ENCODE assay signal across 17 cellular contexts in the genomic region with DNA sequence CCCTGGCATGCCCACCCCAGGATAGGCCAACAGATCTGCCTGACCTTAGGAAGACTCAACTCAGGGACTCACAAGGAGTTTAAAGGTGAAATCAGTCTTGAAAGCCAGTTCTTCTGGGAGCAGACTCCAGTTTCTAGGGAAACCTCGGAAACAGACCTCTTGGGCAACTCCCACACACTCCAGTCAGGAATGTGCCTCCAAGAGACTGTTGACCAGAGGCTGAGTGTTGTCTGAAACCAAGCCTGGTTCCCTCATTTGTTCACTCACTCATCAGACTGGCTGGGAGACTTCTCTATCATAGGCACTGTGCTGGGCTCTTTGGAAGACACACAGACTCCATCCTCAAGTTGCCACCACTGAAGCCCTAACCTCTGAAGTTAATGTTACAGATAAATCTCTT. TPM values are rescaled to one million over a fixed set of nuclear protein-coding genes. Genes with fewer than 3 reads are reported as not detected.
DNase-seq lines count a peak whose midpoint lies in the region; ATAC-seq, FAIRE-seq and TF ChIP-seq lines count a peak whose summit lies in the region.
"Had no signal": no experiment of that assay in that cellular context is flagged by ENCODE, and none has a peak within 500 bp of the region (broad histone marks: within the 10 kb centered on the region; RNA-seq: fewer than 3 reads in every experiment).

No MANE protein-coding gene starts in this region.

- H3K9me3 ChIP-seq in breast epithelium, result no peaks in the 10 kb centered on the region
- no peaks in the 10 kb centered on the region for H3K9me3 ChIP-seq in astrocyte (ENCODE audit: insufficient read depth, low read depth, low read length)
- no peaks in the 10 kb centered on the region for H3K9me3 ChIP-seq in MM.1S (replicated peaks; ENCODE audit: insufficient read depth, low read length)
- H3K9me3 ChIP-seq: Peyer's patch had no signal

- no peak overlapping the region for H3K4me2 ChIP-seq in astrocyte (ENCODE audit: low read length)
- no peak overlapping the region for H3K4me2 ChIP-seq in MM.1S (ENCODE audit: low read depth, low read length)

- H3K4me1 ChIP-seq in breast epithelium, result no peaks in the 10 kb centered on the region
- H3K4me1 ChIP-seq in astrocyte (ENCODE audit: insufficient read depth, low read length), result no peaks in the 10 kb centered on the region
- peaks cover 10% of the 10 kb centered on the region for H3K4me1 ChIP-seq in MM.1S (ENCODE audit: low read length)
- H3K4me1 ChIP-seq: Peyer's patch had no signal

- H3K9me3 Mint-ChIP-seq in MCF 10A (ENCODE audit: unreplicated experiment) (no peaks in the 10 kb centered on the region), astrocyte (ENCODE audit: unreplicated experiment) (peaks cover 9% of the 10 kb centered on the region)
- H3K9me3 Mint-ChIP-seq: activated naive CD4-positive, alpha-beta T cell treated with anti-CD3 and anti-CD28 coated beads, Interleukin-2, amount 50 U/mL, for 24 hours had no signal

- no peaks in the 10 kb centered on the region for H3K36me3 ChIP-seq in breast epithelium
- no peaks in the 10 kb centered on the region for H3K36me3 ChIP-seq in astrocyte (ENCODE audit: insufficient read depth, low read length)
- H3K36me3 ChIP-seq in MM.1S (replicated peaks; ENCODE audit: insufficient read depth, low read length), result no peaks in the 10 kb centered on the region
- H3K36me3 ChIP-seq: Peyer's patch had no signal

- H3K27me3 ChIP-seq in breast epithelium (no peaks in the 10 kb centered on the region), astrocyte (ENCODE audit: insufficient read depth, low read length) (peaks cover 4% of the 10 kb centered on the region), MM.1S (replicated peaks; ENCODE audit: insufficient read depth, low read length) (no peaks in the 10 kb centered on the region)
- H3K27me3 ChIP-seq: Peyer's patch had no signal

- no peaks in the 10 kb centered on the region for H3K9me2 ChIP-seq in MM.1S (replicated peaks; ENCODE audit: insufficient read depth, low read length)

- no peak for FAIRE-seq in astrocyte (lab: Jason Lieb, UNC)
- FAIRE-seq: GM12878, small intestine had no signal

- H3K9ac ChIP-seq in astrocyte (ENCODE audit: low read length), result no peak overlapping the region
- no peak overlapping the region for H3K9ac ChIP-seq in MM.1S (ENCODE audit: low read length)

- CTCF ChIA-PET in MCF 10A (lab: Yijun Ruan, JAX), result no interaction called here

- no peak for TF ChIP-seq POLR2A in breast epithelium (IDR thresholded peaks at IDR 0.05)

- no peaks in the 10 kb centered on the region for H3F3A ChIP-seq in MM.1S (ENCODE audit: insufficient read depth, low read length)

- no peak overlapping the region for H3K27ac ChIP-seq in breast epithelium
- H3K27ac ChIP-seq in astrocyte (ENCODE audit: low read depth, low read length), result no peak overlapping the region
- no peak overlapping the region for H3K27ac ChIP-seq in MM.1S (ENCODE audit: low read length)
- H3K27ac ChIP-seq: Peyer's patch had no signal

- H3K4me3 ChIP-seq in breast epithelium (no peak overlapping the region), astrocyte (ENCODE audit: insufficient read depth, low read depth, low read length) (no peak overlapping the region), MM.1S (ENCODE audit: low read length) (no peak overlapping the region)
- H3K4me3 ChIP-seq: GM12878, Peyer's patch had no signal

- H3K27me3 Mint-ChIP-seq in MCF 10A (ENCODE audit: insufficient read depth, unreplicated experiment), result no peaks in the 10 kb centered on the region
- peaks cover 11% of the 10 kb centered on the region for H3K27me3 Mint-ChIP-seq in astrocyte (ENCODE audit: low read depth, unreplicated experiment)
- H3K27me3 Mint-ChIP-seq: activated naive CD4-positive, alpha-beta T cell treated with anti-CD3 and anti-CD28 coated beads, Interleukin-2, amount 50 U/mL, for 24 hours had no signal

- TF ChIP-seq CTCF in MCF 10A (IDR thresholded peaks at IDR 0.05; ENCODE audit: unreplicated experiment), result no peak
- TF ChIP-seq CTCF in breast epithelium (IDR thresholded peaks at IDR 0.05), result no peak
- TF ChIP-seq CTCF in astrocyte (IDR thresholded peaks at IDR 0.05; ENCODE audit: insufficient read depth, low read depth, low read length), result no peak
- no peak for TF ChIP-seq CTCF in MM.1S (IDR thresholded peaks at IDR 0.05; ENCODE audit: low read length)

- no peaks in the 10 kb centered on the region for H4K20me1 ChIP-seq in astrocyte (ENCODE audit: insufficient read depth, low read length)
- H4K20me1 ChIP-seq in MM.1S (ENCODE audit: insufficient read depth, low read length), result no peaks in the 10 kb centered on the region

- no peak overlapping the region for H3K27ac Mint-ChIP-seq in MCF 10A (ENCODE audit: low read depth, unreplicated experiment)
- H3K27ac Mint-ChIP-seq in astrocyte (ENCODE audit: unreplicated experiment), result peak overlapping the region; percentile 67
- H3K27ac Mint-ChIP-seq: activated naive CD4-positive, alpha-beta T cell treated with anti-CD3 and anti-CD28 coated beads, Interleukin-2, amount 50 U/mL, for 24 hours had no signal

- POLR2A ChIA-PET in MCF 10A (lab: Yijun Ruan, JAX), result no interaction called here

- intact Hi-C loops in MCF 10A (cut with micrococcal nuclease), result no loop called here
- intact Hi-C loops in breast epithelium (cut with DNase I; ENCODE audit: low total_unique reads), result no loop called here

- H3K4me3 Mint-ChIP-seq in MCF 10A (ENCODE audit: unreplicated experiment) (no peak overlapping the region), astrocyte (ENCODE audit: unreplicated experiment) (no peak overlapping the region)
- H3K4me3 Mint-ChIP-seq: activated naive CD4-positive, alpha-beta T cell treated with anti-CD3 and anti-CD28 coated beads, Interleukin-2, amount 50 U/mL, for 24 hours had no signal

- peak; percentile 40 for DNase-seq in MCF 10A (ENCODE audit: unreplicated experiment)
- no peak for DNase-seq in breast epithelium (ENCODE audit: low spot score in 2 of 2)
- DNase-seq in astrocyte (ENCODE audit: low read depth), result peak; percentile 12
- DNase-seq in islet precursor cell, result peak; percentile 76
- DNase-seq in MM.1S, result no peak
- DNase-seq: ACHN; activated CD4-positive, CD25-positive, alpha-beta regulatory T cell treated with anti-CD3 and anti-CD28 coated beads, Interleukin-2, amount 50 U/mL, for 72 hours; erythroblast; NCI-H1436 treated with DMSO at 0.1 percent for 48 hours; small intestine had no signal

- H3K79me2 ChIP-seq in astrocyte (ENCODE audit: insufficient read depth, low read length), result no peaks in the 10 kb centered on the region
- H3K79me2 ChIP-seq in MM.1S (ENCODE audit: low read length), result no peaks in the 10 kb centered on the region

- H3K4me1 Mint-ChIP-seq in MCF 10A (ENCODE audit: insufficient read depth, unreplicated experiment), result peaks cover 16% of the 10 kb centered on the region
- H3K4me1 Mint-ChIP-seq in astrocyte (ENCODE audit: low read depth, unreplicated experiment), result peaks cover 8% of the 10 kb centered on the region

- ATAC-seq in GM19463 (IDR thresholded peaks at IDR 0.05; ENCODE audit: unreplicated experiment) (no peak), HG03457 (IDR thresholded peaks at IDR 0.05; ENCODE audit: unreplicated experiment) (no peak), GM21528 (IDR thresholded peaks at IDR 0.05; ENCODE audit: low FRiP score, unreplicated experiment) (no peak)
- ATAC-seq: GM12878 had no signal

- no peak overlapping the region for H2AFZ ChIP-seq in astrocyte (ENCODE audit: low read depth, low read length)
- no peak overlapping the region for H2AFZ ChIP-seq in MM.1S (ENCODE audit: low read length)

- H3K36me3 Mint-ChIP-seq in MCF 10A (ENCODE audit: insufficient read depth, unreplicated experiment), result no peaks in the 10 kb centered on the region
- H3K36me3 Mint-ChIP-seq in astrocyte (ENCODE audit: low read depth, unreplicated experiment), result no peaks in the 10 kb centered on the region
- H3K36me3 Mint-ChIP-seq: activated naive CD4-positive, alpha-beta T cell treated with anti-CD3 and anti-CD28 coated beads, Interleukin-2, amount 50 U/mL, for 24 hours had no signal

- no TSS peak for BruUV-seq in MCF 10A (replicated peaks; lab: Mats Ljungman, UMichigan)

RNA-seq across cellular contexts. Expression of gene TREM1, which starts 1.8 kb away (rescaled TPM):
- 9.9 and 15.8 TPM in 2 replicates for total RNA-seq in MCF 10A (2022)
- 1 to 10 TPM in 2 of 3 donors, under 1 TPM in 1; 0.98 to 2.8 (median 1.3) TPM for total RNA-seq in breast epithelium
- total RNA-seq in astrocyte, result 0.20 and 0.58 TPM in 2 replicates

RNA-seq across cellular contexts. Expression of gene NCR2, which starts 50.7 kb away (rescaled TPM):
- total RNA-seq in MCF 10A (2022), result not detected in 2 replicates
- not detected for total RNA-seq in breast epithelium
- total RNA-seq in astrocyte, result not detected in 2 replicates
- total RNA-seq: cerebellum, GM12878, Peyer's patch had no signal

RNA-seq across cellular contexts. Expression of gene TREML4, which starts 56.6 kb away (rescaled TPM):
- total RNA-seq in MCF 10A (2022) (not detected in 2 replicates), breast epithelium (not detected), astrocyte (not detected in 2 replicates)
- total RNA-seq: cerebellum, GM12878, Peyer's patch had no signal

Comparison
In these comparisons a context has a peak if more than half of its experiments do, and no peak if none do; other contexts are left out.
1. DNase-seq: peak in MCF 10A (single experiment), astrocyte (single experiment) and islet precursor cell (single experiment); none in breast epithelium (0 of 2) and MM.1S (single experiment).